In genomic region chr15:60551147-60551780, GRCh38 we compare ENCODE assay signal across 10 cellular contexts.
DNase-seq lines count a peak whose midpoint lies in the region; ATAC-seq and TF ChIP-seq lines count a peak whose summit lies in the region.
"Had no signal": no experiment of that assay in that cellular context is flagged by ENCODE, and none has a peak within 500 bp of the region (broad histone marks: within the 10 kb centered on the region; RNA-seq: fewer than 3 reads in every experiment).

No MANE protein-coding gene starts in this region.

- no peaks in the 10 kb centered on the region for H3K9me3 ChIP-seq in Peyer's patch

- H3K4me1 Mint-ChIP-seq in activated CD8-positive, alpha-beta memory T cell treated with anti-CD3 and anti-CD28 coated beads, Interleukin-2, amount 10 ng/mL, durations not matched to agents 7 days and 5 days: peaks cover 97% of the 10 kb centered on the region
- H3K4me1 Mint-ChIP-seq in natural killer cell: peaks cover 95 to 96% of the 10 kb centered on the region in 2 donors

- CTCF ChIA-PET in activated CD8-positive, alpha-beta memory T cell treated with anti-CD3 and anti-CD28 coated beads, Interleukin-2, amount 10 ng/mL, durations not matched to agents 7 days and 5 days (lab: Charles Lee): interaction anchor here (0.7 to 7.1 kb wide), 16 partner anchors 10 to 366 kb away, joined by 3 to 67 read pairs (median 5); no protein-coding TSS in a partner anchor

- peak; percentile 81 for DNase-seq in activated CD8-positive, alpha-beta memory T cell treated with anti-CD3 and anti-CD28 coated beads, Interleukin-2, amount 10 ng/mL, durations not matched to agents 7 days and 5 days
- no peak for DNase-seq in activated CD8-positive, alpha-beta memory T cell treated with anti-CD3 and anti-CD28 coated beads, Interleukin-2, amount 50 U/mL, for 48 hours
- DNase-seq in Peyer's patch: no peak
- DNase-seq in natural killer cell: no peak
- DNase-seq in coronary artery (ENCODE audit: low spot score): no peak
- DNase-seq in DMS79 treated with DMSO at 0.1 percent for 48 hours (lab: John Stamatoyannopoulos, UW): no peak
- no peak for DNase-seq in lower leg skin (ENCODE audit: low spot score in 2 of 2)
- DNase-seq: IMR-90, NCI-H187 treated with DMSO at 0.1 percent for 48 hours had no signal

- H3K27me3 ChIP-seq in Peyer's patch: no peaks in the 10 kb centered on the region

- TF ChIP-seq CTCF in Peyer's patch (IDR thresholded peaks at IDR 0.05): no peak
- TF ChIP-seq CTCF in natural killer cell (IDR thresholded peaks at IDR 0.05): no peak
- no peak for TF ChIP-seq CTCF in coronary artery (IDR thresholded peaks at IDR 0.05)
- TF ChIP-seq CTCF in lower leg skin (IDR thresholded peaks at IDR 0.05): no peak

- 76% methylated on average over 4 of the region's 4 CpGs for WGBS in lower leg skin, 2 donors

- H3K27ac ChIP-seq in Peyer's patch (peak overlapping the region; percentile 29 to 51 (median 30)), coronary artery (no peak overlapping the region)

- peak overlapping the region; percentile 96 for H3K27ac Mint-ChIP-seq in activated CD8-positive, alpha-beta memory T cell treated with anti-CD3 and anti-CD28 coated beads, Interleukin-2, amount 10 ng/mL, durations not matched to agents 7 days and 5 days
- H3K27ac Mint-ChIP-seq in natural killer cell: peak overlapping the region; percentile 93 to 95

- H3K4me3 Mint-ChIP-seq in activated CD8-positive, alpha-beta memory T cell treated with anti-CD3 and anti-CD28 coated beads, Interleukin-2, amount 10 ng/mL, durations not matched to agents 7 days and 5 days: peak overlapping the region; percentile 70
- peak overlapping the region; percentile 82 for H3K4me3 Mint-ChIP-seq in natural killer cell

- intact Hi-C loops in natural killer cell (cut with micrococcal nuclease) (loop anchor here (1.0 kb wide), 1 partner anchor 8 kb away; no protein-coding TSS in a partner anchor), lower leg skin (cut with DNase I; ENCODE audit: low total_unique reads) (no loop called here)

- peak; percentile 63 for ATAC-seq in activated CD8-positive, alpha-beta memory T cell treated with anti-CD3 and anti-CD28 coated beads, Interleukin-2, amount 10 ng/mL, durations not matched to agents 7 days and 5 days
- ATAC-seq in GM21619 (IDR thresholded peaks at IDR 0.05; ENCODE audit: unreplicated experiment) (peak; percentile 71), natural killer cell (peak; percentile 33 to 46 (median 36))

- H3K4me3 ChIP-seq in Peyer's patch (no peak overlapping the region), coronary artery (no peak overlapping the region), lower leg skin (ENCODE audit: low read depth, poor library complexity, severe bottlenecking) (no peak overlapping the region)

- no peaks in the 10 kb centered on the region for H3K27me3 Mint-ChIP-seq in activated CD8-positive, alpha-beta memory T cell treated with anti-CD3 and anti-CD28 coated beads, Interleukin-2, amount 10 ng/mL, durations not matched to agents 7 days and 5 days
- H3K27me3 Mint-ChIP-seq in natural killer cell (ENCODE audit: low read depth in 2 of 2): no peaks in the 10 kb centered on the region

- H3K4me1 ChIP-seq in Peyer's patch: peaks cover 0 to under 1% (median 0%) of the 10 kb centered on the region in 4 donors

- no peak for TF ChIP-seq POLR2A in Peyer's patch (IDR thresholded peaks at IDR 0.05)
- no peak for TF ChIP-seq POLR2A in lower leg skin (IDR thresholded peaks at IDR 0.05)

- H3K36me3 Mint-ChIP-seq in activated CD8-positive, alpha-beta memory T cell treated with anti-CD3 and anti-CD28 coated beads, Interleukin-2, amount 10 ng/mL, durations not matched to agents 7 days and 5 days: peaks cover 40% of the 10 kb centered on the region
- no peaks in the 10 kb centered on the region for H3K36me3 Mint-ChIP-seq in natural killer cell

- peaks cover 4% of the 10 kb centered on the region for H3K9me3 Mint-ChIP-seq in activated CD8-positive, alpha-beta memory T cell treated with anti-CD3 and anti-CD28 coated beads, Interleukin-2, amount 10 ng/mL, durations not matched to agents 7 days and 5 days (ENCODE audit: low read depth)
- peaks cover 0 to 4% of the 10 kb centered on the region in 2 donors for H3K9me3 Mint-ChIP-seq in natural killer cell

- no peaks in the 10 kb centered on the region for H3K36me3 ChIP-seq in Peyer's patch

Comparison
In these comparisons a context has a peak if more than half of its experiments do, and no peak if none do; other contexts are left out.
1. H3K27ac ChIP-seq: peak in Peyer's patch (4 of 4); none in coronary artery (0 of 2).
2. Peak in every context shown above with its lines, with median percentiles within 50 percentile points of each other: ATAC-seq.